Comparison of ENCODE assay signal across 1 cellular context in the genomic region with DNA sequence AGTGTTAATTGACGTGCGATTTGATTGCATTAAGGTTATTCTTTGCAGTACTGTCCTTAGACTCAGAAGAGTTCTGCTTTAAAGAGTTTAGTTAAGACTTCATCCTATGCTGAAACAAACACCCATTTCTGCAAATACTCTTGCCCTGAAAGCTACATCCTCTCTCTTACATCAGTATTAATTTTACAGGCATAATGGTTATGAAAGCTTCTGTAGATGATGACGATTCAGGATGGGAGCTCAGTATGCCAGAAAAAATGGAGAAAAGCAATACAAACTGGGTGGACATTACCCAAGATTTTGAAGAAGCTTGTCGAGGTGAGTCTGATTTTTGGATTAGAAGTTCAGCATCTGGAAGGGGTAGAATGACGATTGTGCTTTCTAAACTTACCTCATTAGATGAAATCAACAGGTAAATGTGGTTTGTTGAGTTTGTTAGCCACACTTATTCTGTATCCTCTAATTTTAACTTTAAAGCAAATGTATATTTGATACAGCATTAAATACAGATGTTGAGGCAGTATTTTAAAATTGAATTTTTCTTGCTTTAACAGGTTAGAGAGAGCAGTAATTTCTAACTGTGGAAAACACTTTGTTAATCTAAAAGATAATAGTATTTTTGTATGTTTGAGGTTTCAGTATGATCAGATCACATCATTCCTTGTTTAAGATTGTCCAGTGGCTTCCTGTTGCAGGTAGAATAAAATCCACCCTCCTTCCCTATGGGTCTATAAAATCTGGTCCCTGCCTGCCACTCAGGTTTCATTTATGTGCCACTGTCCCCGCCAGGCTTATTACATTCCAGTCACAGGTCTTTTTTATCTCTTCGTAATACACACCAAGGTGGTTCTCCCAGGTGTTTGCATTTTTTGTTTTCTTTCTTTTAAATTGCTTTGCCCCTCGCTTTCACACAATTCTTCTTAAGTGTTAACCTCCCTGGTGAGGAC.
TF ChIP-seq lines count a peak whose summit lies in the region.

No MANE protein-coding gene starts in this region.

TF ChIP-seq in IMR-90, 13 proteins besides CTCF, POLR2A, EP300 and RAD21 (continued from another document):
- TF ChIP-seq SMC3 (IDR thresholded peaks at IDR 0.05; ENCODE audit: low read depth, low read length) = no peak
- TF ChIP-seq BHLHE40 (IDR thresholded peaks at IDR 0.05; ENCODE audit: low read depth, low read length) = no peak
- TF ChIP-seq NFE2L2 (IDR thresholded peaks at IDR 0.05; ENCODE audit: low read depth, low read length) = no peak
- no peak for TF ChIP-seq MXI1 (IDR thresholded peaks at IDR 0.05; ENCODE audit: borderline replicate concordance, low read depth, low read length)
- no peak for TF ChIP-seq CEBPB (IDR thresholded peaks at IDR 0.05; ENCODE audit: low read depth, low read length)
- no peak for TF ChIP-seq FOS (IDR thresholded peaks at IDR 0.05; ENCODE audit: low read depth, low read length)
- no peak for TF ChIP-seq RCOR1 (IDR thresholded peaks at IDR 0.05; ENCODE audit: insufficient replicate concordance, low read length)
TF ChIP-seq in IMR-90: peak in this region for 0.
